In the genomic region with DNA sequence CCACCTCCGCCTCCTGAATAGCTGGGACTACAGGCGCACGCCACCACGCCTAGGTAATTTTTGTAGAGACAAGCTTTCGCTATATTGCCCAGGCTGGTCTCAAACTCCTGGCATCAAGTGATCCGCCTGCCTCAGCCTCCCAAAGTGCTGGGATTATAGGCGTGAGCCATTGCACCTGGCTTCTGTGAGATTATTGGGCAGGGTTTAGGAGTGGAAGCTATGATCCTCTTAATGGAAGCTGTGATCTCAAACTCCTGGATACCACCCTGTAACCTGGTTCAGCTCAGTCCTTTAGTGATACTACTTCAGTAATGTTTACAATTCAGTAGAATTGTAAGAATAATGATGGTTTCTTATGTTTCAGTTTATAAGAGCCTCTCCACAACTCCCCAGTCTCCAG, we compare ENCODE assay signal across 13 cellular contexts.
"Had no signal": no experiment of that assay in that cellular context is flagged by ENCODE, and none has a peak within 500 bp of the region (broad histone marks: within the 10 kb centered on the region; RNA-seq: fewer than 3 reads in every experiment).

No MANE protein-coding gene starts in this region.

- H3K9me3 ChIP-seq: esophagus squamous epithelium, neutrophil, pancreas, tibial artery had no signal

- H3K27me3 Mint-ChIP-seq: activated naive CD8-positive, alpha-beta T cell; memory B cell; naive thymus-derived CD8-positive, alpha-beta T cell; T-cell had no signal

- ATAC-seq: naive thymus-derived CD8-positive, alpha-beta T cell; pancreas; stimulated activated naive CD8-positive, alpha-beta T cell treated with anti-CD3 and anti-CD28 coated beads, Interleukin-15, Interleukin-2, amounts not matched to agents 100 U/mL and 50 U/mL, for 24 hours; T-cell had no signal

- DNase-seq: activated CD4-positive, alpha-beta T cell treated with anti-CD3 and anti-CD28 coated beads, Interleukin-2, amount 50 U/mL, for 1 hour; effector CD4-positive, alpha-beta T cell; esophagus squamous epithelium; naive thymus-derived CD8-positive, alpha-beta T cell; pancreas; stimulated activated CD4-positive, alpha-beta T cell treated with anti-CD3 and anti-CD28 coated beads, Interleukin-2, amount 100 ng/mL, for 24 hours; stimulated activated naive CD8-positive, alpha-beta T cell treated with anti-CD3 and anti-CD28 coated beads, Interleukin-15, Interleukin-2, amounts not matched to agents 100 U/mL and 50 U/mL, for 24 hours; substantia nigra; T-cell; tibial artery had no signal

- H3K27ac ChIP-seq: neutrophil, pancreas, tibial artery had no signal

- H3K9me3 Mint-ChIP-seq: memory B cell; naive thymus-derived CD8-positive, alpha-beta T cell; T-cell had no signal

- H3K4me3 Mint-ChIP-seq: activated naive CD8-positive, alpha-beta T cell; memory B cell; naive thymus-derived CD8-positive, alpha-beta T cell; T-cell had no signal

- H3K27me3 ChIP-seq: esophagus squamous epithelium, neutrophil, pancreas, tibial artery had no signal

- H3K4me3 ChIP-seq: esophagus squamous epithelium, pancreas, tibial artery had no signal

- H3K27ac Mint-ChIP-seq: activated naive CD8-positive, alpha-beta T cell; memory B cell; T-cell had no signal
